ENCODE assay signal across 14 cellular contexts in the genomic region with DNA sequence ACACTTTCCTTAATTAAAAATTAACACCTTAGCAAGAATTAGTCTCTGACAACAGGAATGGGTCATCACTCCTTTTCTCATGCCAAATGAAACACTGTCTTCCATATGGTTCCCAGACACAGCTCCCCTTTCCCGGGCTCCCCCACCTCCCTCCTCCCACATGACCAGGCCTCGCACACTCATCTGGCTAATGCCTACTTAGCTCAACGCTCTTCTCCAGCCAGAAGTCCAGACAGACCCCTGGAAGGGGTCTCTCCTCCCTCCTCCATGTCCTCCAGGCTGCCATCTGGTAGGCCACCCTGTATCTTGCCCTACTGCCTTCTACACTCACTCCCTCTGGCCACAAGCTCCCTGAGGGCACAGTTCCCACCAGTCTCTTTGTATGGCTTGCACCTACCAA. TPM values are rescaled to one million over a fixed set of nuclear protein-coding genes. Genes with fewer than 3 reads are reported as not detected.
A peak's percentile ranks its signal among the peaks of the same experiment; 100 is the strongest.
DNase-seq lines count a peak whose midpoint lies in the region; TF ChIP-seq lines count a peak whose summit lies in the region.
"Had no signal": no experiment of that assay in that cellular context is flagged by ENCODE, and none has a peak within 500 bp of the region (broad histone marks: within the 10 kb centered on the region; RNA-seq: fewer than 3 reads in every experiment).

No MANE protein-coding gene starts in this region.

- H3K27me3 ChIP-seq in stomach: no peaks in the 10 kb centered on the region
- H3K27me3 ChIP-seq: BLaER1 had no signal

- 81 to 92% (median 84%) methylated on average over 3 of the region's 3 CpGs for WGBS in stomach, 5 donors

- no peak overlapping the region for H3K4me3 ChIP-seq in coronary artery
- H3K4me3 ChIP-seq in stomach: no peak overlapping the region
- H3K4me3 ChIP-seq: BLaER1, GM23248 had no signal

- TF ChIP-seq CTCF in coronary artery (IDR thresholded peaks at IDR 0.05): no peak
- TF ChIP-seq CTCF in stomach (IDR thresholded peaks at IDR 0.05): no peak
- TF ChIP-seq CTCF in RWPE1 (conservative IDR thresholded peaks at IDR 0.05; ENCODE audit: low read depth): no peak

- no peaks in the 10 kb centered on the region for H3K9me3 ChIP-seq in stomach
- H3K9me3 ChIP-seq: BLaER1, Caco-2 had no signal

- H3K4me1 ChIP-seq in stomach: no peaks in the 10 kb centered on the region
- H3K4me1 ChIP-seq: Caco-2 had no signal

- no peaks in the 10 kb centered on the region for H3K36me3 ChIP-seq in stomach
- H3K36me3 ChIP-seq: BLaER1 had no signal

- TF ChIP-seq POLR2A in stomach (IDR thresholded peaks at IDR 0.05): no peak

- H3K27ac ChIP-seq in coronary artery (no peak overlapping the region), stomach (no peak overlapping the region), RWPE1 (no peak overlapping the region)
- H3K27ac ChIP-seq: BLaER1, GM23248 had no signal

- DNase-seq in activated CD8-positive, alpha-beta memory T cell treated with anti-CD3 and anti-CD28 coated beads for 24 hours: peak; percentile 15
- no peak for DNase-seq in activated CD8-positive, alpha-beta memory T cell treated with anti-CD3 and anti-CD28 coated beads, Interleukin-2, amount 50 U/mL, for 48 hours
- DNase-seq in coronary artery (ENCODE audit: low spot score) (peak; percentile 29), mesenteric fat pad (ENCODE audit: low spot score) (peak; percentile 72), stomach (no peak), RWPE1 (ENCODE audit: low spot score) (no peak), mucosa of gallbladder (ENCODE audit: low spot score) (no peak)
- DNase-seq: 8988T; AML-193; Caco-2; CD8-positive, alpha-beta memory T cell; GM23248; H7 had no signal

- CTCF ChIA-PET in RWPE1 (lab: Yijun Ruan, JAX): interaction anchor here (0.7 kb wide), 1 partner anchor 49 kb away, joined by 3 read pairs; no protein-coding TSS in a partner anchor

- intact Hi-C loops in stomach (cut with DNase I; ENCODE audit: low total_unique reads): no loop called here

- POLR2A ChIA-PET in RWPE1 (lab: Yijun Ruan, JAX; ENCODE audit: low non-redundant PET): no interaction called here

- TF ChIP-seq EP300 in stomach (IDR thresholded peaks at IDR 0.05): no peak

RNA-seq across cellular contexts. Expression of a gene that starts 39.9 kb away (rescaled TPM):
- 12.8 TPM for total RNA-seq in mesenteric fat pad
- 10 to 100 TPM in 1 of 5 donors, 1 to 10 TPM in 4; 1.2 to 16.5 (median 6.5) TPM for total RNA-seq in stomach
- polyA plus RNA-seq in stomach: 1 to 10 TPM; 1.1 to 2.8 (median 2.5) TPM
- 25.5 TPM for total RNA-seq in mucosa of gallbladder

Comparison
In these comparisons a context has a peak if more than half of its experiments do, and no peak if none do; other contexts are left out.
1. DNase-seq: peak in activated CD8-positive, alpha-beta memory T cell treated with anti-CD3 and anti-CD28 coated beads for 24 hours (single experiment), coronary artery (single experiment) and mesenteric fat pad (single experiment); none in activated CD8-positive, alpha-beta memory T cell treated with anti-CD3 and anti-CD28 coated beads, Interleukin-2, amount 50 U/mL, for 48 hours (single experiment), stomach (single experiment), RWPE1 (single experiment) and mucosa of gallbladder (single experiment).